Comparison of ENCODE assay signal across 12 cellular contexts in the genomic region with DNA sequence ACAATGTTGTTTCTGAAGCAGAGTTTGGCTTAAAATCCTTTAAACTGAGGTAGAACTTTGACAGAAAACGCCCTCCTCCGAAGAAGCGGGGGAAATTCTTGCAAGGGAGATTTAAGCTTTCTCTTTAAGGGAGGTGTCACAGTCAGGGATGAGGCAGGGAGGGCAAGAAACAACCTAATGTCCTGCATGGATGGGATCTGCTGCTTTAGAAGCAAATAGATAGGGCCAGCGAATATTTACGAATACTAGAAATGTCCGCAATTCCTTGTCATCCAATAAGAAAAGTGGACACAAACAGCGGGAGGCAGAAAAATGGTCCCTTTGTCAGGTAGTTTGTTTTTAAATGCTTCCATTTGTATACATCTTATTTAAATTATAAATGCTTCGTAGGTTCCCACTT. TPM values are rescaled to one million over a fixed set of nuclear protein-coding genes. Genes with fewer than 3 reads are reported as not detected.
DNase-seq lines count a peak whose midpoint lies in the region; ATAC-seq and TF ChIP-seq lines count a peak whose summit lies in the region.
"Had no signal": no experiment of that assay in that cellular context is flagged by ENCODE, and none has a peak within 500 bp of the region (broad histone marks: within the 10 kb centered on the region; RNA-seq: fewer than 3 reads in every experiment).

No MANE protein-coding gene starts in this region.

- TF ChIP-seq CTCF in heart left ventricle (IDR thresholded peaks at IDR 0.05) (no peak), neural cell (IDR thresholded peaks at IDR 0.05; ENCODE audit: poor library complexity, severe bottlenecking) (no peak), vagina (IDR thresholded peaks at IDR 0.05) (no peak)

- H3K9ac ChIP-seq in neural cell (ENCODE audit: low read length): no peak overlapping the region

- H3K4me1 ChIP-seq in heart left ventricle (peaks cover 0 to 30% (median 1%) of the 10 kb centered on the region in 12 donors), vagina (peaks cover 53% of the 10 kb centered on the region)

- H3K27ac Mint-ChIP-seq in activated naive CD4-positive, alpha-beta T cell treated with anti-CD3 and anti-CD28 coated beads, Interleukin-2, amount 10 ng/mL, durations not matched to agents 7 days and 5 days: no peak overlapping the region

- TF ChIP-seq RAD21 in neural cell (conservative IDR thresholded peaks at IDR 0.05): no peak

- ATAC-seq in heart left ventricle: no peak

- intact Hi-C loops in heart left ventricle (cut with DNase I): loop anchor here in 2 of 10 donors (5.0 kb wide), 2 partner anchors 50 to 130 kb away; no protein-coding TSS in a partner anchor
- intact Hi-C loops in cardiac septum (cut with DNase I): loop anchor here (5.0 kb wide), 1 partner anchor 45 kb away; no protein-coding TSS in a partner anchor
- intact Hi-C loops in vagina (cut with DNase I): no loop called here

- no peaks in the 10 kb centered on the region for H4K20me1 ChIP-seq in neural cell (ENCODE audit: insufficient read depth)

- H3K27me3 ChIP-seq in heart left ventricle: peaks cover 0 to 39% (median 0%) of the 10 kb centered on the region in 9 donors
- peaks cover 11% of the 10 kb centered on the region for H3K27me3 ChIP-seq in neural cell (ENCODE audit: insufficient read depth, low read depth, low read length)
- H3K27me3 ChIP-seq in vagina: no peaks in the 10 kb centered on the region

- H3K27me3 Mint-ChIP-seq in activated naive CD4-positive, alpha-beta T cell treated with anti-CD3 and anti-CD28 coated beads, Interleukin-2, amount 10 ng/mL, durations not matched to agents 7 days and 5 days: peaks cover 34% of the 10 kb centered on the region

- H3K9me3 Mint-ChIP-seq in activated naive CD4-positive, alpha-beta T cell treated with anti-CD3 and anti-CD28 coated beads, Interleukin-2, amount 10 ng/mL, durations not matched to agents 7 days and 5 days: no peaks in the 10 kb centered on the region

- H3K36me3 ChIP-seq in heart left ventricle (peaks cover 0 to 28% (median 7%) of the 10 kb centered on the region in 9 donors), neural cell (ENCODE audit: insufficient read depth, low read length) (no peaks in the 10 kb centered on the region), vagina (peaks cover 0 to 4% of the 10 kb centered on the region in 2 donors)

- H3K4me3 Mint-ChIP-seq in activated naive CD4-positive, alpha-beta T cell treated with anti-CD3 and anti-CD28 coated beads, Interleukin-2, amount 10 ng/mL, durations not matched to agents 7 days and 5 days: no peak overlapping the region

- no peaks in the 10 kb centered on the region for H3K9me3 ChIP-seq in heart left ventricle
- H3K9me3 ChIP-seq in neural cell (ENCODE audit: low read length): no peaks in the 10 kb centered on the region
- no peaks in the 10 kb centered on the region for H3K9me3 ChIP-seq in vagina

- CTCF ChIA-PET in activated naive CD4-positive, alpha-beta T cell treated with anti-CD3 and anti-CD28 coated beads, Interleukin-2, amount 10 ng/mL, durations not matched to agents 7 days and 5 days (lab: Charles Lee): no interaction called here

- TF ChIP-seq POLR2A in heart left ventricle (IDR thresholded peaks at IDR 0.05) (no peak), vagina (IDR thresholded peaks at IDR 0.05) (no peak)

- no peaks in the 10 kb centered on the region for H3K4me1 Mint-ChIP-seq in activated naive CD4-positive, alpha-beta T cell treated with anti-CD3 and anti-CD28 coated beads, Interleukin-2, amount 10 ng/mL, durations not matched to agents 7 days and 5 days

- TF ChIP-seq EP300 in neural cell (conservative IDR thresholded peaks at IDR 0.05; ENCODE audit: poor library complexity, severe bottlenecking): no peak

- no peaks in the 10 kb centered on the region for H3K36me3 Mint-ChIP-seq in activated naive CD4-positive, alpha-beta T cell treated with anti-CD3 and anti-CD28 coated beads, Interleukin-2, amount 10 ng/mL, durations not matched to agents 7 days and 5 days

- no peak overlapping the region for H3K4me2 ChIP-seq in neural cell (ENCODE audit: low read length)

- H3K4me3 ChIP-seq in heart left ventricle: peak overlapping the region in 11 of 12 donors; percentile 22 to 50 (median 37)
- peak overlapping the region; percentile 55 for H3K4me3 ChIP-seq in neural cell (ENCODE audit: low read length)
- peak overlapping the region; percentile 63 to 77 for H3K4me3 ChIP-seq in vagina

- H3K27ac ChIP-seq in heart left ventricle (peak overlapping the region; percentile 67 to 95 (median 84)), epithelial cell of prostate (peak overlapping the region; percentile 41), neural cell (ENCODE audit: low read length) (no peak overlapping the region), vagina (peak overlapping the region; percentile 98)
- H3K27ac ChIP-seq: VCaP had no signal

- WGBS in heart left ventricle, 4 donors: 81 to 87% (median 84%) methylated on average over 8 of the region's 8 CpGs

- no peak for DNase-seq in heart left ventricle
- no peak for DNase-seq in cardiac septum (ENCODE audit: low spot score)
- no peak for DNase-seq in epithelial cell of prostate (ENCODE audit: low read depth, low spot score)
- no peak for DNase-seq in vagina (ENCODE audit: extremely low spot score in 2 of 2)
- no peak for DNase-seq in activated naive CD4-positive, alpha-beta T cell treated with anti-CD3 and anti-CD28 coated beads, Interleukin-2, amount 10 ng/mL, durations not matched to agents 7 days and 5 days
- DNase-seq in stimulated activated CD4-positive, alpha-beta T cell treated with anti-CD3 and anti-CD28 coated beads, Interleukin-4, amount 100 ng/mL, for 4 hours: no peak
- DNase-seq in NCI-H526 treated with DMSO at 0.1 percent for 48 hours (lab: John Stamatoyannopoulos, UW): no peak
- DNase-seq: DND-41; NCI-H446 treated with DMSO at 0.1 percent for 48 hours; stimulated activated CD8-positive, alpha-beta memory T cell treated with anti-CD3 and anti-CD28 coated beads, Interleukin-4, amount 100 ng/mL, for 48 hours had no signal

- no peaks in the 10 kb centered on the region for H3F3A ChIP-seq in neural cell (ENCODE audit: insufficient read depth, low read length, poor library complexity, severe bottlenecking)

- no peak overlapping the region for H2AFZ ChIP-seq in neural cell (ENCODE audit: low read depth, low read length)

- peaks cover 72% of the 10 kb centered on the region for H3K79me2 ChIP-seq in neural cell (replicated peaks; ENCODE audit: insufficient read depth, low read length)

- H3K9me2 ChIP-seq in neural cell (ENCODE audit: insufficient read depth, low read length): no peaks in the 10 kb centered on the region

TF ChIP-seq in neural cell, 6 proteins besides CTCF, POLR2A, EP300 and RAD21:
- TF ChIP-seq TAF1 (IDR thresholded peaks at IDR 0.05; ENCODE audit: low read depth) (no peak), MXI1 (conservative IDR thresholded peaks at IDR 0.05; ENCODE audit: poor library complexity, severe bottlenecking) (no peak), POLR2AphosphoS5 (IDR thresholded peaks at IDR 0.05) (no peak), EZH2 (IDR thresholded peaks at IDR 0.05; ENCODE audit: borderline replicate concordance, insufficient read depth, low read length, poor library complexity, severe bottlenecking) (no peak), SMC3 (conservative IDR thresholded peaks at IDR 0.05; ENCODE audit: poor library complexity) (no peak)
- TF ChIP-seq, protein P1, sequence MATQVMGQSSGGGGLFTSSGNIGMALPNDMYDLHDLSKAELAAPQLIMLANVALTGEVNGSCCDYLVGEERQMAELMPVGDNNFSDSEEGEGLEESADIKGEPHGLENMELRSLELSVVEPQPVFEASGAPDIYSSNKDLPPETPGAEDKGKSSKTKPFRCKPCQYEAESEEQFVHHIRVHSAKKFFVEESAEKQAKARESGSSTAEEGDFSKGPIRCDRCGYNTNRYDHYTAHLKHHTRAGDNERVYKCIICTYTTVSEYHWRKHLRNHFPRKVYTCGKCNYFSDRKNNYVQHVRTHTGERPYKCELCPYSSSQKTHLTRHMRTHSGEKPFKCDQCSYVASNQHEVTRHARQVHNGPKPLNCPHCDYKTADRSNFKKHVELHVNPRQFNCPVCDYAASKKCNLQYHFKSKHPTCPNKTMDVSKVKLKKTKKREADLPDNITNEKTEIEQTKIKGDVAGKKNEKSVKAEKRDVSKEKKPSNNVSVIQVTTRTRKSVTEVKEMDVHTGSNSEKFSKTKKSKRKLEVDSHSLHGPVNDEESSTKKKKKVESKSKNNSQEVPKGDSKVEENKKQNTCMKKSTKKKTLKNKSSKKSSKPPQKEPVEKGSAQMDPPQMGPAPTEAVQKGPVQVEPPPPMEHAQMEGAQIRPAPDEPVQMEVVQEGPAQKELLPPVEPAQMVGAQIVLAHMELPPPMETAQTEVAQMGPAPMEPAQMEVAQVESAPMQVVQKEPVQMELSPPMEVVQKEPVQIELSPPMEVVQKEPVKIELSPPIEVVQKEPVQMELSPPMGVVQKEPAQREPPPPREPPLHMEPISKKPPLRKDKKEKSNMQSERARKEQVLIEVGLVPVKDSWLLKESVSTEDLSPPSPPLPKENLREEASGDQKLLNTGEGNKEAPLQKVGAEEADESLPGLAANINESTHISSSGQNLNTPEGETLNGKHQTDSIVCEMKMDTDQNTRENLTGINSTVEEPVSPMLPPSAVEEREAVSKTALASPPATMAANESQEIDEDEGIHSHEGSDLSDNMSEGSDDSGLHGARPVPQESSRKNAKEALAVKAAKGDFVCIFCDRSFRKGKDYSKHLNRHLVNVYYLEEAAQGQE (IDR thresholded peaks at IDR 0.05; ENCODE audit: borderline replicate concordance): no peak

RNA-seq across cellular contexts. Expression of a gene that starts 12.0 kb away (rescaled TPM):
- total RNA-seq in heart left ventricle (10 to 100 TPM; 21.3 to 50.8 (median 41.8) TPM), cardiac septum (24.7 TPM), vagina (80.5 TPM)
- polyA plus RNA-seq in heart left ventricle (10 to 100 TPM; 12.9 to 55.7 TPM), neural cell (40.5 and 46.5 TPM in 2 replicates)
- polyA minus RNA-seq in neural cell: 87.2 and 89.4 TPM in 2 replicates
